Comparison of ENCODE assay signal across 21 cellular contexts in the genomic region with DNA sequence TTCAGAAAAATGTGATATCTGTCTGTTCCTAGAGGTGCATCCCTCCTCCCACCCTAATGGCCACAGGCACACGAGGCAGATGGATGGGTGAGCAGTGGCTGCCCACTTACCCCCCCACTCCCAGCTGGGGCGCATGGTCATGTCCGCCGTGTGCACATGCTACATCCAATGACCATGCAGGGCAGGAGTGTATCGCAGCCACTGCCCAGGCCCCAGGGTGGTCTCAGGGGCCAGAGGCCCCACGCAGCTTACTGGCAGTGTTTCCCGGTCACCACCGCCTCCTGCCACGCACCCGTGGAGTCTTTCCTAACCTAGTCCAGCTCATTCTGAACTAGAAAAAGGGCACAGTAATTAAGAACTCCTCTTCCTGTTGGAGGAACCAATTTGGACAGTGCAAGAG. TPM values are rescaled to one million over a fixed set of nuclear protein-coding genes. Genes with fewer than 3 reads are reported as not detected.
"Had no signal": no experiment of that assay in that cellular context is flagged by ENCODE, and none has a peak within 500 bp of the region (broad histone marks: within the 10 kb centered on the region; RNA-seq: fewer than 3 reads in every experiment).

No MANE protein-coding gene starts in this region.

- H3K9me3 ChIP-seq: ascending aorta, gastrocnemius medialis, suprapubic skin, transverse colon, vagina had no signal

- H3K4me3 ChIP-seq: ascending aorta, gastrocnemius medialis, suprapubic skin, transverse colon, vagina had no signal

- ATAC-seq: activated CD8-positive, alpha-beta T cell treated with anti-CD3 and anti-CD28 coated beads for 36 hours; gastrocnemius medialis; left lobe of liver had no signal

- DNase-seq: activated B cell treated with CpG ODN at 0.5 μM for 24 hours; activated CD4-positive, alpha-beta T cell treated with anti-CD3 and anti-CD28 coated beads for 48 hours; activated CD8-positive, alpha-beta T cell treated with anti-CD3 and anti-CD28 coated beads for 36 hours; activated naive CD4-positive, alpha-beta T cell; cortex of kidney; gastrocnemius medialis; head of caudate nucleus; retina; spleen; stimulated activated CD4-positive, alpha-beta T cell treated with anti-CD3 and anti-CD28 coated beads, Interleukin-4, amount 100 ng/mL, for 4 hours; stimulated activated naive CD4-positive, alpha-beta T cell; T-helper 9 cell; transverse colon had no signal

- H3K27me3 ChIP-seq: ascending aorta, gastrocnemius medialis, spleen, suprapubic skin, transverse colon, vagina had no signal

- H3K4me1 ChIP-seq: ascending aorta, gastrocnemius medialis, spleen, suprapubic skin, transverse colon, vagina had no signal

- FAIRE-seq: keratinocyte had no signal

- H3K27ac Mint-ChIP-seq: activated B cell treated with CpG ODN at 0.5 μM for 24 hours; activated CD8-positive, alpha-beta T cell treated with anti-CD3 and anti-CD28 coated beads for 36 hours; activated T-helper 1 cell treated with anti-CD3 and anti-CD28 coated beads, Interleukin-12 subunit alpha, Interleukin-12 subunit beta, Interleukin-2, Interleukin-4 antibody, amounts not matched to agents 30 ng/mL and 10 ng/mL and 1 ng/mL, durations not matched to agents 14 hours and 24 hours and 36 hours had no signal

- H3K4me3 Mint-ChIP-seq: activated CD8-positive, alpha-beta T cell treated with anti-CD3 and anti-CD28 coated beads for 36 hours; activated T-helper 1 cell treated with anti-CD3 and anti-CD28 coated beads, Interleukin-12 subunit alpha, Interleukin-12 subunit beta, Interleukin-2, Interleukin-4 antibody, amounts not matched to agents 30 ng/mL and 10 ng/mL and 1 ng/mL, durations not matched to agents 14 hours and 24 hours and 36 hours had no signal

- H3K9me3 Mint-ChIP-seq: activated B cell treated with CpG ODN at 0.5 μM for 24 hours; activated CD8-positive, alpha-beta T cell treated with anti-CD3 and anti-CD28 coated beads for 36 hours had no signal

- H3K27ac ChIP-seq: ascending aorta, gastrocnemius medialis, spleen, suprapubic skin, transverse colon, vagina had no signal

- H3K36me3 ChIP-seq: ascending aorta, gastrocnemius medialis, spleen, suprapubic skin, transverse colon, vagina had no signal

- H3K27me3 Mint-ChIP-seq: activated B cell treated with CpG ODN at 0.5 μM for 24 hours; activated CD8-positive, alpha-beta T cell treated with anti-CD3 and anti-CD28 coated beads for 36 hours had no signal

RNA-seq across cellular contexts. Expression of a gene that starts 11.7 kb away (rescaled TPM):
- total RNA-seq: activated B cell treated with CpG ODN at 0.5 μM for 24 hours; activated CD8-positive, alpha-beta T cell treated with anti-CD3 and anti-CD28 coated beads for 36 hours; activated T-helper 1 cell treated with anti-CD3 and anti-CD28 coated beads, Interleukin-12 subunit alpha, Interleukin-12 subunit beta, Interleukin-2, Interleukin-4 antibody, amounts not matched to agents 30 ng/mL and 10 ng/mL and 1 ng/mL, durations not matched to agents 14 hours and 24 hours and 36 hours; gastrocnemius medialis; left lobe of liver; mononuclear cell; omental fat pad; transverse colon; vagina had no signal
- polyA plus RNA-seq: spleen had no signal
